Comparison of ENCODE assay signal across 8 cellular contexts in the genomic region with DNA sequence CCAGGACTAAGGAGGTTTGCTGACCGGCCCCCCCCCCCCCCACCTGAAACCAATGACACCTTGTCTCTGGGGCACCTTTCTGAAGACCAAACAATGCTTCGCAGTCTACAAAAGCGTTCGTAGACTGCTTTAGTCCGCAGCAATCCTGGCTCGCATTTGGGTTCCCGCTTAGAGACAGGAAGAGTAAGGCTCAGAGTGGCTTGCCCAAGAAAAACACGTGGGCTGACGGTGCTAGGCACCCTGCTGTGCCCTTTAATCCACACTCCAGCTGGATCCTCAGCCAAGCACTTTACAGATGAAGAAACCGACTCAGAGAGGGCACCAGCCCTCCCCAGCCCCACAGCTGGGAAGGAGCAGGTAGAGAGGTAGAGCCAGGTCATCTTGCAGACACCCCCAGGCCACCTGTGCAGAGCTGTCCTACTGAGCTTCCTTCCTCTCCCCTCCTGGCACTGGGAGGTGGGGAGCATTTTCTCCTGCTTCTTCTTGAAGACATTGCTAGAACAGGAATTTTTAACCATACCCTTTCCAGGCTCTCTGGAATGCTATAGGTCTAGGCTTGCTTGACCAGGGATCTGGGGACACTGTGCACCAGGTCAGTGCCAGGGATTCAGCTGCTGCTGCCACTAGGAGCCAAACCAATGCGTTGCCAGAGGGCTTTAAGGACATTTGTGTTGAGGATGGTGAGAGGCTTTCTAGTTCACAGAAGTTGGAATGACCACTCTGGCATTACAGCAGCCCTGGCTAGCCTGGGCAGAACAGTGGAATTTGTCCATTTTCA. TPM values are rescaled to one million over a fixed set of nuclear protein-coding genes. Genes with fewer than 3 reads are reported as not detected.
DNase-seq lines count a peak whose midpoint lies in the region; ATAC-seq and TF ChIP-seq lines count a peak whose summit lies in the region.

No MANE protein-coding gene starts in this region.

- H3K27me3 ChIP-seq in colonic mucosa: peaks cover 18% of the 10 kb centered on the region

- peak overlapping the region; percentile 49 for H3K4me3 ChIP-seq in colonic mucosa

- no peaks in the 10 kb centered on the region for H3K9me3 ChIP-seq in colonic mucosa

- peaks cover 40 to 77% (median 60%) of the 10 kb centered on the region in 3 donors for H3K27me3 Mint-ChIP-seq in naive B cell

- H3K9ac ChIP-seq in colonic mucosa (ENCODE audit: low read depth in 2 of 2, low read length in 2 of 2): no peak overlapping the region

- no peak for ATAC-seq in naive B cell (ENCODE audit: low read depth in 2 of 2)
- no peak for ATAC-seq in HG02938 (IDR thresholded peaks at IDR 0.05; ENCODE audit: unreplicated experiment)
- no peak for ATAC-seq in GM19397 (IDR thresholded peaks at IDR 0.05; ENCODE audit: unreplicated experiment)

- peaks cover 8% of the 10 kb centered on the region for H3K4me1 ChIP-seq in colonic mucosa

- TF ChIP-seq CTCF in colonic mucosa (IDR thresholded peaks at IDR 0.05): no peak

- H3K27ac ChIP-seq in colonic mucosa: no peak overlapping the region

- peak overlapping the region; percentile 87 to 93 (median 90) for H3K4me3 Mint-ChIP-seq in naive B cell

- no peaks in the 10 kb centered on the region for H3K36me3 Mint-ChIP-seq in naive B cell

- TF ChIP-seq POLR2A in erythroblast (IDR thresholded peaks at IDR 0.05; ENCODE audit: low read length): no peak

- H3K27ac Mint-ChIP-seq in naive B cell: peak overlapping the region in 3 of 6 donors; percentile 14 to 42 (median 41)

- DNase-seq in DMS53 treated with DMSO at 0.1 percent for 48 hours (lab: John Stamatoyannopoulos, UW; ENCODE audit: unreplicated experiment) (peak; percentile 25), NCI-H2227 treated with DMSO at 0.1 percent for 48 hours (lab: John Stamatoyannopoulos, UW) (peak; percentile 21), colonic mucosa (no peak), naive B cell (no peak), erythroblast (lab: John Stamatoyannopoulos, UW) (no peak), DMS114 treated with DMSO at 0.1 percent for 48 hours (lab: John Stamatoyannopoulos, UW; ENCODE audit: unreplicated experiment) (no peak)

- intact Hi-C loops in colonic mucosa (cut with DNase I): no loop called here

- peaks cover 14 to 22% (median 21%) of the 10 kb centered on the region in 3 donors for H3K4me1 Mint-ChIP-seq in naive B cell

- no peaks in the 10 kb centered on the region for H3K36me3 ChIP-seq in colonic mucosa

- H3K9me3 Mint-ChIP-seq in naive B cell: no peaks in the 10 kb centered on the region

RNA-seq across cellular contexts. Expression of gene KLF15, which starts 1.0 kb away (rescaled TPM):
- 1 to 10 TPM in 1 of 2 donors, under 1 TPM in 1; 0.66 to 1.9 TPM for total RNA-seq in colonic mucosa
- polyA plus RNA-seq in naive B cell (ENCODE audit: low read depth in 6 of 6): under 1 TPM in 2 of 6 donors, not detected in 4; 0.09 to 0.24 TPM

RNA-seq across cellular contexts. Expression of gene CFAP100, which starts 36.5 kb away (rescaled TPM):
- total RNA-seq in colonic mucosa: not detected
- polyA plus RNA-seq in naive B cell (ENCODE audit: low read depth in 6 of 6): not detected

Comparison
In these comparisons a context has a peak if more than half of its experiments do, and no peak if none do; other contexts are left out.
1. DNase-seq: peak in DMS53 treated with DMSO at 0.1 percent for 48 hours (single experiment) and NCI-H2227 treated with DMSO at 0.1 percent for 48 hours (single experiment); none in colonic mucosa (single experiment), naive B cell (single experiment), erythroblast (0 of 2) and DMS114 treated with DMSO at 0.1 percent for 48 hours (single experiment).